8 cellular contexts compared by ENCODE assay signal in the genomic region with DNA sequence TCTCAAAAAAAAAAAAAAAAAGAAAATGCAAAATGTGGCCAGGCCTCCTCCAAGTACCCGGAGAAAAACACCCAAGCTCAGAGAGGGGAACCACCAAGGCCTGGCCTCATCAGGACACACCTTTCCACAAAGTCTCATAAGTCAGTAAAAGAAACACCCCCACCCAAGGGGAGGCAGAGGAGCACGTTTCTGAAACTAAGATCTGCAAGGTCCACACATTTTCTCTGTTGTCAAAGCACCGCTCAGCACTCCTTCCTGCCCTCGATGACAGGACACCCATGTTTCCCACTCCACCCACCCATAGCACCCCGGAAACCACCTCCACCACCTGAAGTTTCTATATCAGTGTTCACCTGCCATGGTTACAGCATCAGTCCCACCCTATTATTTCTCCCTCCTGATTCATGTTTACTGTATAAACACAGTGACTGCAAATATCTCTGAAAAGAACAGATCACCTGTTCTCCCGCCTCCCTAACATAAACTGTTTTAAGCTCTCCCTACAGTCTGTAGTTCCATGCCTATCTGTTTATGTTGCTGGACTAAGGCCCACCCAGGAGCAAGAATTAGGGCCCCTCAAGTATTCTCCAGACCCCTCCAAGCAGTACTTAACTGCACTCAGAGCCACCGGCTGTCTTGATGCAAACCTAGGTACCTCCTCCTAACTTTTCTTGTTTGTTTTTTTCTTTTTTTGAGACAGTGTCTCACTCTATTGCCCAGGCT. TPM values are rescaled to one million over a fixed set of nuclear protein-coding genes. Genes with fewer than 3 reads are reported as not detected.
DNase-seq lines count a peak whose midpoint lies in the region; ATAC-seq and TF ChIP-seq lines count a peak whose summit lies in the region.

No MANE protein-coding gene starts in this region.

- peak; percentile 59 for DNase-seq in effector CD8-positive, alpha-beta T cell (lab: John Stamatoyannopoulos, UW)
- peak; percentile 32 to 39 for DNase-seq in stimulated activated CD8-positive, alpha-beta memory T cell treated with anti-CD3 and anti-CD28 coated beads, Interleukin-7, amount 100 ng/mL, for 1 hour (ENCODE audit: low read depth in 2 of 2)
- no peak for DNase-seq in pons (ENCODE audit: low spot score)
- no peak for DNase-seq in breast epithelium (ENCODE audit: low spot score in 2 of 2)
- no peak for DNase-seq in SW 1271 (lab: John Stamatoyannopoulos, UW)

- ATAC-seq in GM18870 (IDR thresholded peaks at IDR 0.05; ENCODE audit: unreplicated experiment): peak; percentile 83
- peak; percentile 53 for ATAC-seq in HG02970 (IDR thresholded peaks at IDR 0.05; ENCODE audit: low FRiP score, unreplicated experiment)

- no peaks in the 10 kb centered on the region for H3K9me3 ChIP-seq in breast epithelium

- peaks cover 0 to 4% of the 10 kb centered on the region in 2 donors for H3K4me1 ChIP-seq in breast epithelium

- H3K36me3 ChIP-seq in breast epithelium: no peaks in the 10 kb centered on the region

- no peak overlapping the region for H3K27ac ChIP-seq in breast epithelium

- TF ChIP-seq POLR2A in breast epithelium (IDR thresholded peaks at IDR 0.05): no peak

- TF ChIP-seq CTCF in WI38 (IDR thresholded peaks at IDR 0.05; ENCODE audit: low read depth, low read length) (no peak), breast epithelium (IDR thresholded peaks at IDR 0.05) (no peak)

- intact Hi-C loops in breast epithelium (cut with DNase I; ENCODE audit: low total_unique reads): no loop called here

- H3K4me3 ChIP-seq in WI38 (ENCODE audit: low read depth, low read length): 0 out of 2 replicates have a peak overlapping the region, but pooled peaks have one; percentile 84
- no peak overlapping the region for H3K4me3 ChIP-seq in breast epithelium

- H3K27me3 ChIP-seq in breast epithelium: no peaks in the 10 kb centered on the region

RNA-seq across cellular contexts. Expression of a gene that starts 2.0 kb away (rescaled TPM):
- 10 to 100 TPM; 19.7 to 25.9 (median 22.7) TPM for total RNA-seq in breast epithelium

RNA-seq across cellular contexts. Expression of a gene that starts 11.3 kb away (rescaled TPM):
- 10 to 100 TPM; 32.6 to 54.2 (median 45.9) TPM for total RNA-seq in breast epithelium

RNA-seq across cellular contexts. Expression of a gene that starts 42.7 kb away (rescaled TPM):
- 10 to 100 TPM; 14.8 to 28.5 (median 16.1) TPM for total RNA-seq in breast epithelium

Comparison
In these comparisons a context has a peak if more than half of its experiments do, and no peak if none do; other contexts are left out.
1. DNase-seq: peak in effector CD8-positive, alpha-beta T cell (single experiment) and stimulated activated CD8-positive, alpha-beta memory T cell treated with anti-CD3 and anti-CD28 coated beads, Interleukin-7, amount 100 ng/mL, for 1 hour (2 of 2); none in pons (single experiment), breast epithelium (0 of 2) and SW 1271 (0 of 2).